40 cellular contexts compared by ENCODE assay signal in the genomic region with DNA sequence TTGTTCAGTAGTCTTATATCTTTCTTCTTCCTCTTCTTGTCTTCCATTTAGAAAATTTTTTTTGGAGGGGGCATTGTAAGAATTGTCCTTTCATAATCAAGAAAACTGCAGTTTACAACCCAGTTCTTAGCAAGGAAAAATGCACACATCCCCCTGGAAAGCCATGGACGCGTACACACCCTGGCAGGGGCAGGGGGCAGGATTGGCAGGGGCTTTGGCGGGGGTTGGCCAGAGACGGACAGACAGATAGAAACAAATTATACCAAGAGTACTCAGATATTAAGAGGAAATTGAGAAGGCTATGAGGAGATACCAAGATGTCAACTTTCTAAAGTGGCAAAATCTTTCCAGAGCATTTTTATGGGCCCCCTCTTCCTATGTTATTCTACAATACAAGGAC.
"Had no signal": no experiment of that assay in that cellular context is flagged by ENCODE, and none has a peak within 500 bp of the region (broad histone marks: within the 10 kb centered on the region; RNA-seq: fewer than 3 reads in every experiment).

No MANE protein-coding gene starts in this region.

- H3K36me3 Mint-ChIP-seq: activated naive CD4-positive, alpha-beta T cell treated with anti-CD3 and anti-CD28 coated beads, Interleukin-2, amount 10 ng/mL, durations not matched to agents 7 days and 5 days; activated naive CD4-positive, alpha-beta T cell treated with anti-CD3 and anti-CD28 coated beads, Interleukin-2, amount 50 U/mL, for 24 hours; activated naive CD4-positive, alpha-beta T cell treated with anti-CD3 and anti-CD28 coated beads, Interleukin-2, amount 50 U/mL, for 72 hours; activated naive CD8-positive, alpha-beta T cell; activated naive CD8-positive, alpha-beta T cell treated with anti-CD3 and anti-CD28 coated beads for 36 hours; activated naive CD8-positive, alpha-beta T cell treated with anti-CD3 and anti-CD28 coated beads, Interleukin-2, amount 10 ng/mL, durations not matched to agents 7 days and 5 days; brain had no signal

- H3K27me3 ChIP-seq: ascending aorta, body of pancreas, brain microvascular endothelial cell, cardiac muscle cell had no signal

- H3K4me3 Mint-ChIP-seq: activated naive CD4-positive, alpha-beta T cell treated with anti-CD3 and anti-CD28 coated beads for 36 hours; activated naive CD4-positive, alpha-beta T cell treated with anti-CD3 and anti-CD28 coated beads, Interleukin-2, amount 10 ng/mL, durations not matched to agents 7 days and 5 days; activated naive CD4-positive, alpha-beta T cell treated with anti-CD3 and anti-CD28 coated beads, Interleukin-2, amount 50 U/mL, for 24 hours; activated naive CD8-positive, alpha-beta T cell; activated naive CD8-positive, alpha-beta T cell treated with anti-CD3 and anti-CD28 coated beads for 36 hours; activated naive CD8-positive, alpha-beta T cell treated with anti-CD3 and anti-CD28 coated beads, Interleukin-2, amount 10 ng/mL, durations not matched to agents 7 days and 5 days; activated naive CD8-positive, alpha-beta T cell treated with anti-CD3 and anti-CD28 coated beads, Interleukin-2, amount 50 U/mL, for 24 hours; activated T-cell treated with anti-CD3 and anti-CD28 coated beads, Interleukin-2, amount 50 U/mL, for 24 hours; activated T-cell treated with anti-CD3 and anti-CD28 coated beads, Interleukin-2, amount 50 U/mL, for 4 hours; activated T-cell treated with anti-CD3 and anti-CD28 coated beads, Interleukin-2, amount 50 U/mL, for 72 hours; activated T-helper 1 cell treated with anti-CD3 and anti-CD28 coated beads, Interleukin-12 subunit alpha, Interleukin-12 subunit beta, Interleukin-2, Interleukin-4 antibody, amounts not matched to agents 30 ng/mL and 10 ng/mL and 1 ng/mL, durations not matched to agents 14 hours and 24 hours and 36 hours; activated T-helper 17 cell treated with anti-CD3 and anti-CD28 coated beads, Interleukin-2, amount 50 U/mL, for 72 hours; brain; central memory CD8-positive, alpha-beta T cell had no signal

- H3K9me3 Mint-ChIP-seq: activated naive CD4-positive, alpha-beta T cell treated with anti-CD3 and anti-CD28 coated beads for 36 hours; activated naive CD4-positive, alpha-beta T cell treated with anti-CD3 and anti-CD28 coated beads, Interleukin-2, amount 10 ng/mL, durations not matched to agents 7 days and 5 days; activated naive CD4-positive, alpha-beta T cell treated with anti-CD3 and anti-CD28 coated beads, Interleukin-2, amount 50 U/mL, for 24 hours; activated naive CD4-positive, alpha-beta T cell treated with anti-CD3 and anti-CD28 coated beads, Interleukin-2, amount 50 U/mL, for 72 hours; activated naive CD8-positive, alpha-beta T cell treated with anti-CD3 and anti-CD28 coated beads for 36 hours; activated naive CD8-positive, alpha-beta T cell treated with anti-CD3 and anti-CD28 coated beads, Interleukin-2, amount 10 ng/mL, durations not matched to agents 7 days and 5 days; activated naive CD8-positive, alpha-beta T cell treated with anti-CD3 and anti-CD28 coated beads, Interleukin-2, amount 50 U/mL, for 24 hours; activated T-cell treated with anti-CD3 and anti-CD28 coated beads, Interleukin-2, amount 50 U/mL, for 24 hours; activated T-cell treated with anti-CD3 and anti-CD28 coated beads, Interleukin-2, amount 50 U/mL, for 4 hours; activated T-helper 1 cell treated with anti-CD3 and anti-CD28 coated beads, Interleukin-12 subunit alpha, Interleukin-12 subunit beta, Interleukin-2, Interleukin-4 antibody, amounts not matched to agents 30 ng/mL and 10 ng/mL and 1 ng/mL, durations not matched to agents 14 hours and 24 hours and 36 hours; activated T-helper 17 cell treated with anti-CD3 and anti-CD28 coated beads, Interleukin-2, amount 50 U/mL, for 72 hours; activated T-helper 2 cell treated with anti-CD3 and anti-CD28 coated beads, Interferon-gamma antibody, Interleukin-2, Interleukin-4, amounts not matched to agents 10 μg/mL and 5 μg/mL and 100 μg/mL, durations not matched to agents 14 hours and 24 hours and 36 hours; brain; central memory CD8-positive, alpha-beta T cell had no signal

- H3K4me1 ChIP-seq: adrenal gland, ascending aorta, body of pancreas, breast epithelium had no signal

- H3K36me3 ChIP-seq: adrenal gland, ascending aorta, brain microvascular endothelial cell, breast epithelium, cardiac muscle cell had no signal

- DNase-seq: activated effector memory CD4-positive, alpha-beta T cell treated with anti-CD3 and anti-CD28 coated beads, Interleukin-2, amount 50 U/mL, for 16 hours; activated effector memory CD4-positive, alpha-beta T cell treated with Interleukin-2 at 50 U/mL for 16 hours; activated gamma-delta T cell; activated gamma-delta T cell treated with Interleukin-2 at 50 U/mL for 16 hours; activated naive CD4-positive, alpha-beta T cell; activated naive CD4-positive, alpha-beta T cell treated with anti-CD3 and anti-CD28 coated beads for 36 hours; activated naive CD4-positive, alpha-beta T cell treated with anti-CD3 and anti-CD28 coated beads, Interleukin-2, amount 10 ng/mL, durations not matched to agents 7 days and 5 days; activated naive CD4-positive, alpha-beta T cell treated with anti-CD3 and anti-CD28 coated beads, Interleukin-2, amount 50 U/mL, for 16 hours; activated naive CD4-positive, alpha-beta T cell treated with Interleukin-2 at 50 U/mL for 16 hours; activated naive CD8-positive, alpha-beta T cell treated with anti-CD3 and anti-CD28 coated beads for 36 hours; activated naive CD8-positive, alpha-beta T cell treated with anti-CD3 and anti-CD28 coated beads, Interleukin-2, amount 10 ng/mL, durations not matched to agents 7 days and 5 days; activated naive CD8-positive, alpha-beta T cell treated with anti-CD3 and anti-CD28 coated beads, Interleukin-2, amount 50 U/mL, for 24 hours; activated T-cell treated with anti-CD3 and anti-CD28 coated beads for 4 hours; activated T-cell treated with anti-CD3 and anti-CD28 coated beads, Interleukin-2, amount 50 U/mL, for 1 hour; activated T-cell treated with anti-CD3 and anti-CD28 coated beads, Interleukin-2, amount 50 U/mL, for 24 hours; activated T-cell treated with anti-CD3 and anti-CD28 coated beads, Interleukin-2, amount 50 U/mL, for 4 hours; activated T-cell treated with anti-CD3 and anti-CD28 coated beads, Interleukin-2, amount 50 U/mL, for 48 hours; activated T-cell treated with anti-CD3 and anti-CD28 coated beads, Interleukin-2, amount 50 U/mL, for 72 hours; adrenal gland; amniotic stem cell; amygdala; anterior cingulate cortex; aorta; body of pancreas; brain microvascular endothelial cell; caudate nucleus; central memory CD4-positive, alpha-beta T cell; cerebellar nuclear complex had no signal

- H3K4me1 Mint-ChIP-seq: activated naive CD4-positive, alpha-beta T cell treated with anti-CD3 and anti-CD28 coated beads, Interleukin-2, amount 10 ng/mL, durations not matched to agents 7 days and 5 days; activated naive CD4-positive, alpha-beta T cell treated with anti-CD3 and anti-CD28 coated beads, Interleukin-2, amount 50 U/mL, for 24 hours; activated naive CD8-positive, alpha-beta T cell treated with anti-CD3 and anti-CD28 coated beads for 36 hours; activated naive CD8-positive, alpha-beta T cell treated with anti-CD3 and anti-CD28 coated beads, Interleukin-2, amount 10 ng/mL, durations not matched to agents 7 days and 5 days; activated naive CD8-positive, alpha-beta T cell treated with anti-CD3 and anti-CD28 coated beads, Interleukin-2, amount 50 U/mL, for 24 hours; activated T-helper 17 cell treated with anti-CD3 and anti-CD28 coated beads, Interleukin-2, amount 50 U/mL, for 72 hours; brain; central memory CD8-positive, alpha-beta T cell had no signal

- H3K9me3 ChIP-seq: adrenal gland, ascending aorta, body of pancreas, breast epithelium had no signal

- H3K27ac ChIP-seq: adrenal gland, ascending aorta, body of pancreas, brain microvascular endothelial cell, breast epithelium, cardiac muscle cell had no signal

- H3K4me3 ChIP-seq: adrenal gland, ascending aorta, body of pancreas, breast epithelium, cardiac muscle cell had no signal

- H3K27me3 Mint-ChIP-seq: activated naive CD4-positive, alpha-beta T cell treated with anti-CD3 and anti-CD28 coated beads, Interleukin-2, amount 10 ng/mL, durations not matched to agents 7 days and 5 days; activated naive CD4-positive, alpha-beta T cell treated with anti-CD3 and anti-CD28 coated beads, Interleukin-2, amount 50 U/mL, for 24 hours; activated naive CD8-positive, alpha-beta T cell; activated naive CD8-positive, alpha-beta T cell treated with anti-CD3 and anti-CD28 coated beads for 36 hours; activated naive CD8-positive, alpha-beta T cell treated with anti-CD3 and anti-CD28 coated beads, Interleukin-2, amount 10 ng/mL, durations not matched to agents 7 days and 5 days; activated naive CD8-positive, alpha-beta T cell treated with anti-CD3 and anti-CD28 coated beads, Interleukin-2, amount 50 U/mL, for 24 hours; activated T-helper 17 cell treated with anti-CD3 and anti-CD28 coated beads, Interleukin-2, amount 50 U/mL, for 72 hours; brain; central memory CD8-positive, alpha-beta T cell had no signal

- ATAC-seq: activated naive CD4-positive, alpha-beta T cell treated with anti-CD3 and anti-CD28 coated beads, Interleukin-2, amount 50 U/mL, for 72 hours; activated naive CD8-positive, alpha-beta T cell treated with anti-CD3 and anti-CD28 coated beads, Interleukin-2, amount 50 U/mL, for 24 hours; activated T-cell treated with anti-CD3 and anti-CD28 coated beads, Interleukin-2, amount 50 U/mL, for 4 hours; activated T-cell treated with anti-CD3 and anti-CD28 coated beads, Interleukin-2, amount 50 U/mL, for 72 hours; activated T-helper 17 cell treated with anti-CD3 and anti-CD28 coated beads, Interleukin-2, amount 50 U/mL, for 72 hours; body of pancreas had no signal

- FAIRE-seq: bronchial epithelial cell had no signal

- H3K27ac Mint-ChIP-seq: activated naive CD4-positive, alpha-beta T cell treated with anti-CD3 and anti-CD28 coated beads for 36 hours; activated naive CD4-positive, alpha-beta T cell treated with anti-CD3 and anti-CD28 coated beads, Interleukin-2, amount 10 ng/mL, durations not matched to agents 7 days and 5 days; activated naive CD4-positive, alpha-beta T cell treated with anti-CD3 and anti-CD28 coated beads, Interleukin-2, amount 50 U/mL, for 24 hours; activated naive CD4-positive, alpha-beta T cell treated with anti-CD3 and anti-CD28 coated beads, Interleukin-2, amount 50 U/mL, for 72 hours; activated naive CD8-positive, alpha-beta T cell; activated naive CD8-positive, alpha-beta T cell treated with anti-CD3 and anti-CD28 coated beads for 36 hours; activated naive CD8-positive, alpha-beta T cell treated with anti-CD3 and anti-CD28 coated beads, Interleukin-2, amount 10 ng/mL, durations not matched to agents 7 days and 5 days; activated naive CD8-positive, alpha-beta T cell treated with anti-CD3 and anti-CD28 coated beads, Interleukin-2, amount 50 U/mL, for 24 hours; activated T-cell treated with anti-CD3 and anti-CD28 coated beads, Interleukin-2, amount 50 U/mL, for 24 hours; activated T-cell treated with anti-CD3 and anti-CD28 coated beads, Interleukin-2, amount 50 U/mL, for 72 hours; activated T-helper 1 cell treated with anti-CD3 and anti-CD28 coated beads, Interleukin-12 subunit alpha, Interleukin-12 subunit beta, Interleukin-2, Interleukin-4 antibody, amounts not matched to agents 30 ng/mL and 10 ng/mL and 1 ng/mL, durations not matched to agents 14 hours and 24 hours and 36 hours; activated T-helper 17 cell treated with anti-CD3 and anti-CD28 coated beads, Interleukin-2, amount 50 U/mL, for 72 hours; activated T-helper 2 cell treated with anti-CD3 and anti-CD28 coated beads, Interferon-gamma antibody, Interleukin-2, Interleukin-4, amounts not matched to agents 10 μg/mL and 5 μg/mL and 100 μg/mL, durations not matched to agents 14 hours and 24 hours and 36 hours; brain had no signal
